Comparison of ENCODE assay signal across 8 cellular contexts in genomic region chr10:50740351-50740688, GRCh38. TPM values are rescaled to one million over a fixed set of nuclear protein-coding genes. Genes with fewer than 3 reads are reported as not detected.
DNase-seq lines count a peak whose midpoint lies in the region; TF ChIP-seq lines count a peak whose summit lies in the region.

No MANE protein-coding gene starts in this region.

- no peaks in the 10 kb centered on the region for H3K36me3 Mint-ChIP-seq in neural crest cell (ENCODE audit: low read depth)

- H3K27me3 Mint-ChIP-seq in neural crest cell (ENCODE audit: low read depth) = peaks cover 28% of the 10 kb centered on the region

- H3K4me3 ChIP-seq in GM23248 (peak overlapping the region; percentile 74), fibroblast of mammary gland (ENCODE audit: control insufficient read depth, low read depth, low read length) (peak overlapping the region; percentile 72)

- CTCF ChIA-PET in GM10248 (lab: Yijun Ruan, JAX) = no interaction called here

- in situ Hi-C loops in GM23248 (cut with MboI) = no loop called here

- H3K79me2 ChIP-seq in GM23248 (ENCODE audit: insufficient read depth) = 0 out of 2 replicates have a peak, but pooled peaks cover 8% of the 10 kb centered on the region

- peak overlapping the region; percentile 98 for H3K4me3 Mint-ChIP-seq in neural crest cell

- TF ChIP-seq CTCF in GM10248 (IDR thresholded peaks at IDR 0.05; ENCODE audit: control extremely low read depth, extremely low read depth, low read depth, missing control alignments) (no peak), fibroblast of mammary gland (conservative IDR thresholded peaks at IDR 0.05; ENCODE audit: control insufficient read depth, insufficient read depth, low read depth, low read length) (no peak), neural crest cell (conservative IDR thresholded peaks at IDR 0.05) (no peak)

- no peaks in the 10 kb centered on the region for H3K36me3 ChIP-seq in GM23248 (ENCODE audit: low read depth)

- H3K9me3 ChIP-seq in GM23248 (ENCODE audit: low read depth) = no peaks in the 10 kb centered on the region

- POLR2A ChIA-PET in GM10248 (lab: Yijun Ruan, JAX) = no interaction called here

- H4K20me1 ChIP-seq in GM23248 (ENCODE audit: insufficient read depth) = no peaks in the 10 kb centered on the region

- H3K9me2 ChIP-seq in GM23248 (ENCODE audit: insufficient read depth) = no peaks in the 10 kb centered on the region

- H3K9me3 Mint-ChIP-seq in neural crest cell = peaks cover 2% of the 10 kb centered on the region

- no peaks in the 10 kb centered on the region for H3K27me3 ChIP-seq in GM23248 (replicated peaks; ENCODE audit: insufficient read depth)

- peak overlapping the region; percentile 81 for H3K4me2 ChIP-seq in GM23248 (ENCODE audit: unreplicated experiment)

- peaks cover 20% of the 10 kb centered on the region for H3K4me1 Mint-ChIP-seq in neural crest cell

- peak overlapping the region; percentile 92 for H3K27ac Mint-ChIP-seq in neural crest cell (ENCODE audit: unreplicated experiment)

- WGBS in GM23248 (ENCODE audit: low coverage in 1 of 2, low lambda C conversion rate in 2 of 2, missing lambda C conversion rate in 2 of 2), 2 experiments = 0 to 1% methylated on average over 8 of the region's 8 CpGs

- H3F3A ChIP-seq in GM23248 (ENCODE audit: insufficient read depth) = peaks cover 9% of the 10 kb centered on the region

- peak overlapping the region; percentile 87 for H2AFZ ChIP-seq in GM23248

- peak overlapping the region; percentile 83 for H3K27ac ChIP-seq in GM23248

- DNase-seq in GM10248 (ENCODE audit: extremely low spot score) = peak; percentile 5
- peak; percentile 90 for DNase-seq in GM23248
- DNase-seq in M059J (ENCODE audit: low read depth) = peak; percentile 79
- peak; percentile 30 for DNase-seq in activated T-cell treated with anti-CD3 and anti-CD28 coated beads for 24 hours (ENCODE audit: low read depth)
- DNase-seq in fibroblast of mammary gland (ENCODE audit: low read depth) = peak; percentile 72
- DNase-seq in neural crest cell (ENCODE audit: low read depth, low spot score) = no peak
- no peak for DNase-seq in SIG-M5 (lab: John Stamatoyannopoulos, UW)
- no peak for DNase-seq in NCI-H187 (lab: John Stamatoyannopoulos, UW)

- peak overlapping the region; percentile 78 for H3K9ac ChIP-seq in GM23248

- peaks cover 5% of the 10 kb centered on the region; the same call in 1 of the 2 replicates for H3K4me1 ChIP-seq in GM23248 (ENCODE audit: insufficient read depth)

RNA-seq across cellular contexts. Expression of gene ASAH2B, which starts 0.6 kb away (rescaled TPM):
- 3.7 and 7.8 TPM in 2 replicates for total RNA-seq in GM23248 (2014; rRNA removed; shearing (Covaris generic))
- 5.0 and 5.7 TPM in 2 replicates for polyA plus RNA-seq in GM23248 (2016; fragmentation: Nextera tagmentation; extraction: Ambion mirVana)
- 3.1 and 4.9 TPM in 2 replicates for total RNA-seq in M059J (2014; rRNA removed; shearing (Covaris generic))
- total RNA-seq in neural crest cell = 7.3 and 9.7 TPM in 2 replicates

Comparison
In these comparisons a context has a peak if more than half of its experiments do, and no peak if none do; other contexts are left out.
1. DNase-seq: peak in GM10248 (single experiment), GM23248 (single experiment), M059J (single experiment), activated T-cell treated with anti-CD3 and anti-CD28 coated beads for 24 hours (single experiment) and fibroblast of mammary gland (single experiment); none in neural crest cell (single experiment), SIG-M5 (single experiment) and NCI-H187 (0 of 2).